ENCODE assay signal across 9 cellular contexts in the genomic region with DNA sequence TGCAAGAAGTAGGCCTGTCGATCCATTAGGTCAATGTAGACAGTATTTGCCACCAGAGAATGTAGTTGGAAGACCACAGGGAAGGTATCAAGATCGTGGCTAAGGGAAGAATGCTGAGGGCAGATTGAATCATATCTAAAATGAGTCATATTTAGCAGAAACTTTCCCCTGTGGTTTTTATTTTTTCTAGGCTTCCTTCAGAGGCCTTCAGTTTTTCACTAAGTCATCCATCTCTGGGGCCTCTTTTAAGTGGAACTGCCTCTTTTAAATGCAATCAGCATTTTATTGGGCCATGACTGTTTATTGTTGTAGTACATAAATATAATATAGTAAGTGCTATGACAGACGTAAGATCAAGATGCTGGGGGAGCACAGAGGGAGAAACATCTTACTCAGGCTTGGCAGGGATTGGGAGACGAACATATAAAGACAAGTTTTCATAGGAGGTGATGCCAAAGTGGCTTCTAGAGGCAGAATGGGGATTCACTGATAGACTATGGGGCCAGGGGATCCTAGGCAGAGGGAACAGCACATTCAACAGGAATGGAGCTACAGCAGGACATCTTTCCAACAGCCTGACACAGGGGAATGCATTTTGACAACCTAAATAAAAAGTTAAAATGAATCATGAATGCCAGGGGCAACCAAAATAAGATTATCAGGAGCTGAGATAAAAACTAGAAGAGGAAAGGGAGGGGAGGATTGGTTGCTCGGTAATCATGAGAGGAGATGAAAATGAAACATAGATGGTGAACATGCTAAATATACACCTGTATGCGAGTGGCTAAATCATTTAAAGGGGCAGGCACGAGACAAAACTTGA. TPM values are rescaled to one million over a fixed set of nuclear protein-coding genes. Genes with fewer than 3 reads are reported as not detected.
DNase-seq lines count a peak whose midpoint lies in the region; ATAC-seq and TF ChIP-seq lines count a peak whose summit lies in the region.
"Had no signal": no experiment of that assay in that cellular context is flagged by ENCODE, and none has a peak within 500 bp of the region (broad histone marks: within the 10 kb centered on the region; RNA-seq: fewer than 3 reads in every experiment).

No MANE protein-coding gene starts in this region.

- no peak overlapping the region for H3K4me3 ChIP-seq in AG10803 (ENCODE audit: low read length)
- no peak overlapping the region for H3K4me3 ChIP-seq in choroid plexus epithelial cell (ENCODE audit: low read depth, low read length)
- H3K4me3 ChIP-seq in H7 (ENCODE audit: insufficient read depth, low read depth, low read length) = no peak overlapping the region
- H3K4me3 ChIP-seq: skin epidermis had no signal

- peaks cover 4% of the 10 kb centered on the region for H3K4me1 Mint-ChIP-seq in endothelial cell (ENCODE audit: unreplicated experiment)

- peak; percentile 78 for ATAC-seq in GM21423 (IDR thresholded peaks at IDR 0.05; ENCODE audit: unreplicated experiment)

- H3K4me3 Mint-ChIP-seq in endothelial cell (ENCODE audit: unreplicated experiment) = no peak overlapping the region

- H3K36me3 Mint-ChIP-seq in endothelial cell (ENCODE audit: low read depth, unreplicated experiment) = no peaks in the 10 kb centered on the region

- no peak overlapping the region for H3K27ac Mint-ChIP-seq in endothelial cell (ENCODE audit: unreplicated experiment)

- peaks cover 2% of the 10 kb centered on the region for H3K27me3 Mint-ChIP-seq in endothelial cell (ENCODE audit: unreplicated experiment)

- H3K36me3 ChIP-seq in H7 (replicated peaks; ENCODE audit: control insufficient read depth, insufficient read depth, low read length) = no peaks in the 10 kb centered on the region

- H3K27me3 ChIP-seq in H7 (ENCODE audit: control insufficient read depth, insufficient read depth, low read length) = no peaks in the 10 kb centered on the region

- no peaks in the 10 kb centered on the region for H3K9me3 Mint-ChIP-seq in endothelial cell (ENCODE audit: unreplicated experiment)

- TF ChIP-seq CTCF in AG10803 (conservative IDR thresholded peaks at IDR 0.05; ENCODE audit: low read length) (no peak), choroid plexus epithelial cell (conservative IDR thresholded peaks at IDR 0.05; ENCODE audit: low read depth, low read length) (peak; percentile 6), endothelial cell (IDR thresholded peaks at IDR 0.05; ENCODE audit: unreplicated experiment) (no peak)

- peak; percentile 84 for DNase-seq in AG10803 (ENCODE audit: low read depth)
- peak; percentile 91 for DNase-seq in HT1080 (ENCODE audit: low read depth)
- DNase-seq in choroid plexus epithelial cell (ENCODE audit: low read depth) = peak; percentile 89
- no peak for DNase-seq in NCI-H2029 treated with DMSO at 0.1 percent for 48 hours (lab: John Stamatoyannopoulos, UW)
- DNase-seq in NCI-H82 treated with DMSO at 0.1 percent for 48 hours (lab: John Stamatoyannopoulos, UW; ENCODE audit: unreplicated experiment) = no peak
- DNase-seq in H7 = no peak
- DNase-seq in endothelial cell (ENCODE audit: low spot score) = no peak

RNA-seq across cellular contexts. Expression of a gene that starts 20.1 kb away (rescaled TPM):
- total RNA-seq in HT1080 (2014; rRNA removed; shearing (Covaris generic)) = not detected in 2 replicates
- polyA plus RNA-seq in HT1080 (2015; cell fraction: cytosol; rRNA removed) = not detected in 2 replicates
- polyA plus RNA-seq in HT1080 (2015; cell fraction: nucleus; rRNA removed) = not detected in 2 replicates
- total RNA-seq in H7 (2014; rRNA removed; shearing (Covaris generic)) = not detected in 2 replicates
- not detected for total RNA-seq in endothelial cell (ENCODE audit: unreplicated experiment)

Comparison
In these comparisons a context has a peak if more than half of its experiments do, and no peak if none do; other contexts are left out.
1. DNase-seq: peak in AG10803 (single experiment), HT1080 (single experiment) and choroid plexus epithelial cell (single experiment); none in NCI-H2029 treated with DMSO at 0.1 percent for 48 hours (single experiment), NCI-H82 treated with DMSO at 0.1 percent for 48 hours (single experiment), H7 (single experiment) and endothelial cell (single experiment).